9 cellular contexts compared by ENCODE assay signal in genomic region chr17:62807812-62808575, GRCh38. TPM values are rescaled to one million over a fixed set of nuclear protein-coding genes. Genes with fewer than 3 reads are reported as not detected.
DNase-seq lines count a peak whose midpoint lies in the region; ATAC-seq, FAIRE-seq and TF ChIP-seq lines count a peak whose summit lies in the region.
"Had no signal": no experiment of that assay in that cellular context is flagged by ENCODE, and none has a peak within 500 bp of the region (broad histone marks: within the 10 kb centered on the region; RNA-seq: fewer than 3 reads in every experiment).

TSS of gene MARCHF10 (minus strand) at chr17:62808314. CDS start at chr17:62801735, 6,579 bp downstream.

- H3K36me3 Mint-ChIP-seq in WTC11: no peaks in the 10 kb centered on the region

- POLR2A ChIA-PET in WTC11 (lab: Charles Lee): no interaction called here

- H3K4me3 ChIP-seq in heart left ventricle: peak within 1 kb of the TSS in 8 of 12 donors; percentile 24 to 41 (median 29)
- peak within 1 kb of the TSS; percentile 15 for H3K4me3 ChIP-seq in fibroblast of mammary gland (ENCODE audit: control insufficient read depth, low read depth, low read length)

- ATAC-seq in heart left ventricle (peak in 2 of 4 donors; percentile 33 to 41), Right ventricle myocardium inferior (no peak), WTC11 (peak; percentile 87), sciatic nerve (peak; percentile 51)

- H3K36me3 ChIP-seq in heart left ventricle: no peaks in the 10 kb centered on the region

- H3K27me3 ChIP-seq in heart left ventricle: peaks cover 0 to 27% (median 10%) of the 10 kb centered on the region in 9 donors

- H3K27ac ChIP-seq in heart left ventricle: no peak within 1 kb of the TSS

- H3K4me1 Mint-ChIP-seq in WTC11: peaks cover 23% of the 10 kb centered on the region

- CTCF ChIA-PET in WTC11 (lab: Charles Lee): interaction anchor here (0.6 to 1.0 kb wide), 2 partner anchors 33 to 103 kb away, joined by 3 read pairs; no protein-coding TSS in a partner anchor

- H3K27me3 Mint-ChIP-seq in WTC11 (ENCODE audit: low read depth): no peaks in the 10 kb centered on the region

- DNase-seq in heart left ventricle (peak in 1 of 5 donors; percentile 25), Right ventricle myocardium inferior (ENCODE audit: missing footprints) (no peak), WTC11 (ENCODE audit: low spot score) (peak; percentile 77), fibroblast of mammary gland (ENCODE audit: low read depth) (no peak), sciatic nerve (ENCODE audit: low spot score) (no peak), Ammon's horn (ENCODE audit: low spot score) (no peak), RCC 7860 (ENCODE audit: low spot score) (no peak), midbrain (lab: John Stamatoyannopoulos, UW) (no peak)

- no peaks in the 10 kb centered on the region for H3K9me3 ChIP-seq in heart left ventricle

- H3K9me3 Mint-ChIP-seq in WTC11: peaks cover 12% of the 10 kb centered on the region

- no peak within 1 kb of the TSS for H3K27ac Mint-ChIP-seq in WTC11

- TF ChIP-seq POLR2A in heart left ventricle (IDR thresholded peaks at IDR 0.05): no peak

- intact Hi-C loops in heart left ventricle (cut with DNase I): no loop called here
- intact Hi-C loops in Right ventricle myocardium inferior (cut with DNase I): no loop called here
- intact Hi-C loops in sciatic nerve (cut with DNase I): no loop called here

- TF ChIP-seq CTCF in heart left ventricle (IDR thresholded peaks at IDR 0.05) (no peak), WTC11 (IDR thresholded peaks at IDR 0.05) (no peak), fibroblast of mammary gland (conservative IDR thresholded peaks at IDR 0.05; ENCODE audit: control insufficient read depth, insufficient read depth, low read depth, low read length) (no peak)

- 8 to 10% (median 9%) methylated on average over 49 to 57 of the region's 57 CpGs for WGBS in heart left ventricle, 4 donors

- peaks cover 0 to 8% (median 3%) of the 10 kb centered on the region in 12 donors for H3K4me1 ChIP-seq in heart left ventricle

- no peak for FAIRE-seq in RCC 7860 (lab: Jason Lieb, UNC)
- FAIRE-seq: G401.6 had no signal

- H3K4me3 Mint-ChIP-seq in WTC11: peak within 1 kb of the TSS; percentile 66

TF ChIP-seq in WTC11, 78 proteins besides CTCF, POLR2A, EP300 and RAD21:
- TF ChIP-seq ZBTB21 (CRISPR knock-in tag; IDR thresholded peaks at IDR 0.05; ENCODE audit: borderline replicate concordance) (no peak), ATF1 (CRISPR knock-in tag; IDR thresholded peaks at IDR 0.05) (no peak), HMGXB4 (CRISPR knock-in tag; IDR thresholded peaks at IDR 0.05) (no peak)

RNA-seq across cellular contexts. Expression of gene MARCHF10, which starts in this region (rescaled TPM):
- total RNA-seq in heart left ventricle (not detected), Right ventricle myocardium inferior (not detected), WTC11 (2021) (0.48 to 1.0 TPM (median 0.73 TPM) in 3 replicates), sciatic nerve (2.1 TPM)
- polyA plus RNA-seq in heart left ventricle: not detected
